1 cellular context compared by ENCODE assay signal in the genomic region with DNA sequence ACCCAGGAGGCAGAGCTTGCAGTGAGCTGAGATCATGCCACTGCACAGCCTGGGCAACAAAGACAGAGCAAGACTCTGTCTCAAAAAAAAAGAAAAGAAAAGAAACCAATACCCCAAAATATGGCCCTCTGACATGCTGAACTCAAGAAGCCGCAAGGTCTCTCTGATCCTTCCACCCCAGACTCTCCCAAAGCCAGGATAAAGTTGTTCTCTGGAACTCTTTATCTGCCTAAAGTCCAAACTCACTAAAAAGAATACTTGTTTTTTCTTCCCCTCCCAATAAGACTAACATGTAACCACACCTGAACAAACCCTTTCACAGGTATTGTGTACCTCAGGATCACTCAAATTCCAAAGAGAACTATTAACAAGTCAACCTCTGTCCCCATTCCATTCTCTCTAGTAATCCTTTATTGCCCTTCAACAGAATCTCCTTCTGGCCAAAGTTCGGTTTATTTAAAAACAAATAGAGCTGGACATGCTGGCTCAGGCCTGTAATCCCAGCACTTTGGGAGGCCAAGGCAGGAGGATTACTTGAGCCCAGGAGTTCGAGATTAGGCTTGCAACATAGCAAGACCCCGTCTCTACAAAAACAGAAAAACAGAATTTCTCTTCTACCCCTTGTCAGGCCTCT.
A peak's percentile ranks its signal among the peaks of the same experiment; 100 is the strongest.
TF ChIP-seq lines count a peak whose summit lies in the region.

No MANE protein-coding gene starts in this region.

TF ChIP-seq in HepG2, 621 proteins besides CTCF, POLR2A, EP300 and RAD21 (continued from another document):
- TF ChIP-seq, protein P1, sequence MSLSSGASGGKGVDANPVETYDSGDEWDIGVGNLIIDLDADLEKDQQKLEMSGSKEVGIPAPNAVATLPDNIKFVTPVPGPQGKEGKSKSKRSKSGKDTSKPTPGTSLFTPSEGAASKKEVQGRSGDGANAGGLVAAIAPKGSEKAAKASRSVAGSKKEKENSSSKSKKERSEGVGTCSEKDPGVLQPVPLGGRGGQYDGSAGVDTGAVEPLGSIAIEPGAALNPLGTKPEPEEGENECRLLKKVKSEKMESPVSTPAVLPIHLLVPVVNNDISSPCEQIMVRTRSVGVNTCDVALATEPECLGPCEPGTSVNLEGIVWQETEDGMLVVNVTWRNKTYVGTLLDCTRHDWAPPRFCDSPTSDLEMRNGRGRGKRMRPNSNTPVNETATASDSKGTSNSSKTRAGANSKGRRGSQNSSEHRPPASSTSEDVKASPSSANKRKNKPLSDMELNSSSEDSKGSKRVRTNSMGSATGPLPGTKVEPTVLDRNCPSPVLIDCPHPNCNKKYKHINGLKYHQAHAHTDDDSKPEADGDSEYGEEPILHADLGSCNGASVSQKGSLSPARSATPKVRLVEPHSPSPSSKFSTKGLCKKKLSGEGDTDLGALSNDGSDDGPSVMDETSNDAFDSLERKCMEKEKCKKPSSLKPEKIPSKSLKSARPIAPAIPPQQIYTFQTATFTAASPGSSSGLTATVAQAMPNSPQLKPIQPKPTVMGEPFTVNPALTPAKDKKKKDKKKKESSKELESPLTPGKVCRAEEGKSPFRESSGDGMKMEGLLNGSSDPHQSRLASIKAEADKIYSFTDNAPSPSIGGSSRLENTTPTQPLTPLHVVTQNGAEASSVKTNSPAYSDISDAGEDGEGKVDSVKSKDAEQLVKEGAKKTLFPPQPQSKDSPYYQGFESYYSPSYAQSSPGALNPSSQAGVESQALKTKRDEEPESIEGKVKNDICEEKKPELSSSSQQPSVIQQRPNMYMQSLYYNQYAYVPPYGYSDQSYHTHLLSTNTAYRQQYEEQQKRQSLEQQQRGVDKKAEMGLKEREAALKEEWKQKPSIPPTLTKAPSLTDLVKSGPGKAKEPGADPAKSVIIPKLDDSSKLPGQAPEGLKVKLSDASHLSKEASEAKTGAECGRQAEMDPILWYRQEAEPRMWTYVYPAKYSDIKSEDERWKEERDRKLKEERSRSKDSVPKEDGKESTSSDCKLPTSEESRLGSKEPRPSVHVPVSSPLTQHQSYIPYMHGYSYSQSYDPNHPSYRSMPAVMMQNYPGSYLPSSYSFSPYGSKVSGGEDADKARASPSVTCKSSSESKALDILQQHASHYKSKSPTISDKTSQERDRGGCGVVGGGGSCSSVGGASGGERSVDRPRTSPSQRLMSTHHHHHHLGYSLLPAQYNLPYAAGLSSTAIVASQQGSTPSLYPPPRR (CRISPR knock-in tag; IDR thresholded peaks at IDR 0.05; ENCODE audit: borderline replicate concordance): 0 out of 2 replicates have a peak, but pooled peaks have one; percentile 39
- TF ChIP-seq RBM39 (IDR thresholded peaks at IDR 0.05; ENCODE audit: low read depth, low read length, poor library complexity, severe bottlenecking): no peak
- no peak for TF ChIP-seq ZNF841 (CRISPR knock-in tag; IDR thresholded peaks at IDR 0.05; ENCODE audit: borderline replicate concordance)
- TF ChIP-seq, protein P2, sequence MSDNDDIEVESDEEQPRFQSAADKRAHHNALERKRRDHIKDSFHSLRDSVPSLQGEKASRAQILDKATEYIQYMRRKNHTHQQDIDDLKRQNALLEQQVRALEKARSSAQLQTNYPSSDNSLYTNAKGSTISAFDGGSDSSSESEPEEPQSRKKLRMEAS (IDR thresholded peaks at IDR 0.05): no peak
- TF ChIP-seq KLF13 (CRISPR knock-in tag; IDR thresholded peaks at IDR 0.05): no peak
- no peak for TF ChIP-seq IRX3 (CRISPR knock-in tag; IDR thresholded peaks at IDR 0.05; ENCODE audit: borderline replicate concordance, low read depth)
- TF ChIP-seq NR2F6 (IDR thresholded peaks at IDR 0.05): peak; percentile 52
- TF ChIP-seq NR2F6 (CRISPR knock-in tag; IDR thresholded peaks at IDR 0.05): peak; percentile 43
- peak; percentile 72 for TF ChIP-seq HNF4G (IDR thresholded peaks at IDR 0.05; ENCODE audit: borderline replicate concordance, low read depth, low read length)
- TF ChIP-seq HNF4G (CRISPR knock-in tag; IDR thresholded peaks at IDR 0.05; ENCODE audit: borderline replicate concordance, low read depth): peak; percentile 52; the same call in 1 of the 2 replicates
- TF ChIP-seq, protein P3, sequence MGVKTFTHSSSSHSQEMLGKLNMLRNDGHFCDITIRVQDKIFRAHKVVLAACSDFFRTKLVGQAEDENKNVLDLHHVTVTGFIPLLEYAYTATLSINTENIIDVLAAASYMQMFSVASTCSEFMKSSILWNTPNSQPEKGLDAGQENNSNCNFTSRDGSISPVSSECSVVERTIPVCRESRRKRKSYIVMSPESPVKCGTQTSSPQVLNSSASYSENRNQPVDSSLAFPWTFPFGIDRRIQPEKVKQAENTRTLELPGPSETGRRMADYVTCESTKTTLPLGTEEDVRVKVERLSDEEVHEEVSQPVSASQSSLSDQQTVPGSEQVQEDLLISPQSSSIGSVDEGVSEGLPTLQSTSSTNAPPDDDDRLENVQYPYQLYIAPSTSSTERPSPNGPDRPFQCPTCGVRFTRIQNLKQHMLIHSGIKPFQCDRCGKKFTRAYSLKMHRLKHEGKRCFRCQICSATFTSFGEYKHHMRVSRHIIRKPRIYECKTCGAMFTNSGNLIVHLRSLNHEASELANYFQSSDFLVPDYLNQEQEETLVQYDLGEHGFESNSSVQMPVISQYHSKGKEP (CRISPR knock-in tag; IDR thresholded peaks at IDR 0.05): no peak
- TF ChIP-seq ZNF619 (CRISPR knock-in tag; IDR thresholded peaks at IDR 0.05): no peak
- no peak for TF ChIP-seq NONO (IDR thresholded peaks at IDR 0.05)
- TF ChIP-seq NONO (CRISPR knock-in tag; conservative IDR thresholded peaks at IDR 0.05): no peak
- TF ChIP-seq ZNF121 (CRISPR knock-in tag; IDR thresholded peaks at IDR 0.05): 0 out of 2 replicates have a peak, but pooled peaks have one; percentile 34
- no peak for TF ChIP-seq ZNF839 (CRISPR knock-in tag; IDR thresholded peaks at IDR 0.05; ENCODE audit: borderline replicate concordance)
- TF ChIP-seq, protein P4, sequence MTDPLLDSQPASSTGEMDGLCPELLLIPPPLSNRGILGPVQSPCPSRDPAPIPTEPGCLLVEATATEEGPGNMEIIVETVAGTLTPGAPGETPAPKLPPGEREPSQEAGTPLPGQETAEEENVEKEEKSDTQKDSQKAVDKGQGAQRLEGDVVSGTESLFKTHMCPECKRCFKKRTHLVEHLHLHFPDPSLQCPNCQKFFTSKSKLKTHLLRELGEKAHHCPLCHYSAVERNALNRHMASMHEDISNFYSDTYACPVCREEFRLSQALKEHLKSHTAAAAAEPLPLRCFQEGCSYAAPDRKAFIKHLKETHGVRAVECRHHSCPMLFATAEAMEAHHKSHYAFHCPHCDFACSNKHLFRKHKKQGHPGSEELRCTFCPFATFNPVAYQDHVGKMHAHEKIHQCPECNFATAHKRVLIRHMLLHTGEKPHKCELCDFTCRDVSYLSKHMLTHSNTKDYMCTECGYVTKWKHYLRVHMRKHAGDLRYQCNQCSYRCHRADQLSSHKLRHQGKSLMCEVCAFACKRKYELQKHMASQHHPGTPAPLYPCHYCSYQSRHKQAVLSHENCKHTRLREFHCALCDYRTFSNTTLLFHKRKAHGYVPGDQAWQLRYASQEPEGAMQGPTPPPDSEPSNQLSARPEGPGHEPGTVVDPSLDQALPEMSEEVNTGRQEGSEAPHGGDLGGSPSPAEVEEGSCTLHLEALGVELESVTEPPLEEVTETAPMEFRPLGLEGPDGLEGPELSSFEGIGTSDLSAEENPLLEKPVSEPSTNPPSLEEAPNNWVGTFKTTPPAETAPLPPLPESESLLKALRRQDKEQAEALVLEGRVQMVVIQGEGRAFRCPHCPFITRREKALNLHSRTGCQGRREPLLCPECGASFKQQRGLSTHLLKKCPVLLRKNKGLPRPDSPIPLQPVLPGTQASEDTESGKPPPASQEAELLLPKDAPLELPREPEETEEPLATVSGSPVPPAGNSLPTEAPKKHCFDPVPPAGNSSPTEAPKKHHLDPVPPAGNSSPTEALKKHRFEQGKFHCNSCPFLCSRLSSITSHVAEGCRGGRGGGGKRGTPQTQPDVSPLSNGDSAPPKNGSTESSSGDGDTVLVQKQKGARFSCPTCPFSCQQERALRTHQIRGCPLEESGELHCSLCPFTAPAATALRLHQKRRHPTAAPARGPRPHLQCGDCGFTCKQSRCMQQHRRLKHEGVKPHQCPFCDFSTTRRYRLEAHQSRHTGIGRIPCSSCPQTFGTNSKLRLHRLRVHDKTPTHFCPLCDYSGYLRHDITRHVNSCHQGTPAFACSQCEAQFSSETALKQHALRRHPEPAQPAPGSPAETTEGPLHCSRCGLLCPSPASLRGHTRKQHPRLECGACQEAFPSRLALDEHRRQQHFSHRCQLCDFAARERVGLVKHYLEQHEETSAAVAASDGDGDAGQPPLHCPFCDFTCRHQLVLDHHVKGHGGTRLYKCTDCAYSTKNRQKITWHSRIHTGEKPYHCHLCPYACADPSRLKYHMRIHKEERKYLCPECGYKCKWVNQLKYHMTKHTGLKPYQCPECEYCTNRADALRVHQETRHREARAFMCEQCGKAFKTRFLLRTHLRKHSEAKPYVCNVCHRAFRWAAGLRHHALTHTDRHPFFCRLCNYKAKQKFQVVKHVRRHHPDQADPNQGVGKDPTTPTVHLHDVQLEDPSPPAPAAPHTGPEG (CRISPR knock-in tag; IDR thresholded peaks at IDR 0.05): no peak
- TF ChIP-seq, protein P5, sequence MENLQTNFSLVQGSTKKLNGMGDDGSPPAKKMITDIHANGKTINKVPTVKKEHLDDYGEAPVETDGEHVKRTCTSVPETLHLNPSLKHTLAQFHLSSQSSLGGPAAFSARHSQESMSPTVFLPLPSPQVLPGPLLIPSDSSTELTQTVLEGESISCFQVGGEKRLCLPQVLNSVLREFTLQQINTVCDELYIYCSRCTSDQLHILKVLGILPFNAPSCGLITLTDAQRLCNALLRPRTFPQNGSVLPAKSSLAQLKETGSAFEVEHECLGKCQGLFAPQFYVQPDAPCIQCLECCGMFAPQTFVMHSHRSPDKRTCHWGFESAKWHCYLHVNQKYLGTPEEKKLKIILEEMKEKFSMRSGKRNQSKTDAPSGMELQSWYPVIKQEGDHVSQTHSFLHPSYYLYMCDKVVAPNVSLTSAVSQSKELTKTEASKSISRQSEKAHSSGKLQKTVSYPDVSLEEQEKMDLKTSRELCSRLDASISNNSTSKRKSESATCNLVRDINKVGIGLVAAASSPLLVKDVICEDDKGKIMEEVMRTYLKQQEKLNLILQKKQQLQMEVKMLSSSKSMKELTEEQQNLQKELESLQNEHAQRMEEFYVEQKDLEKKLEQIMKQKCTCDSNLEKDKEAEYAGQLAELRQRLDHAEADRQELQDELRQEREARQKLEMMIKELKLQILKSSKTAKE (CRISPR knock-in tag; IDR thresholded peaks at IDR 0.05; ENCODE audit: borderline replicate concordance): no peak
- TF ChIP-seq GPN1 (CRISPR knock-in tag; IDR thresholded peaks at IDR 0.05; ENCODE audit: borderline replicate concordance): no peak
- TF ChIP-seq, protein P6, sequence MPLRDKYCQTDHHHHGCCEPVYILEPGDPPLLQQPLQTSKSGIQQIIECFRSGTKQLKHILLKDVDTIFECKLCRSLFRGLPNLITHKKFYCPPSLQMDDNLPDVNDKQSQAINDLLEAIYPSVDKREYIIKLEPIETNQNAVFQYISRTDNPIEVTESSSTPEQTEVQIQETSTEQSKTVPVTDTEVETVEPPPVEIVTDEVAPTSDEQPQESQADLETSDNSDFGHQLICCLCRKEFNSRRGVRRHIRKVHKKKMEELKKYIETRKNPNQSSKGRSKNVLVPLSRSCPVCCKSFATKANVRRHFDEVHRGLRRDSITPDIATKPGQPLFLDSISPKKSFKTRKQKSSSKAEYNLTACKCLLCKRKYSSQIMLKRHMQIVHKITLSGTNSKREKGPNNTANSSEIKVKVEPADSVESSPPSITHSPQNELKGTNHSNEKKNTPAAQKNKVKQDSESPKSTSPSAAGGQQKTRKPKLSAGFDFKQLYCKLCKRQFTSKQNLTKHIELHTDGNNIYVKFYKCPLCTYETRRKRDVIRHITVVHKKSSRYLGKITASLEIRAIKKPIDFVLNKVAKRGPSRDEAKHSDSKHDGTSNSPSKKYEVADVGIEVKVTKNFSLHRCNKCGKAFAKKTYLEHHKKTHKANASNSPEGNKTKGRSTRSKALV (CRISPR knock-in tag; IDR thresholded peaks at IDR 0.05): no peak
- 0 out of 2 replicates have a peak, but pooled peaks have one; percentile 21 for TF ChIP-seq JUND (CRISPR knock-in tag; IDR thresholded peaks at IDR 0.05)
- no peak for TF ChIP-seq ZBTB21 (CRISPR knock-in tag; IDR thresholded peaks at IDR 0.05)
- TF ChIP-seq, protein P7, sequence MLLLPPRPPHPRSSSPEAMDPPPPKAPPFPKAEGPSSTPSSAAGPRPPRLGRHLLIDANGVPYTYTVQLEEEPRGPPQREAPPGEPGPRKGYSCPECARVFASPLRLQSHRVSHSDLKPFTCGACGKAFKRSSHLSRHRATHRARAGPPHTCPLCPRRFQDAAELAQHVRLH (CRISPR knock-in tag; IDR thresholded peaks at IDR 0.05; ENCODE audit: borderline replicate concordance, low read depth): no peak
- TF ChIP-seq, protein P8, sequence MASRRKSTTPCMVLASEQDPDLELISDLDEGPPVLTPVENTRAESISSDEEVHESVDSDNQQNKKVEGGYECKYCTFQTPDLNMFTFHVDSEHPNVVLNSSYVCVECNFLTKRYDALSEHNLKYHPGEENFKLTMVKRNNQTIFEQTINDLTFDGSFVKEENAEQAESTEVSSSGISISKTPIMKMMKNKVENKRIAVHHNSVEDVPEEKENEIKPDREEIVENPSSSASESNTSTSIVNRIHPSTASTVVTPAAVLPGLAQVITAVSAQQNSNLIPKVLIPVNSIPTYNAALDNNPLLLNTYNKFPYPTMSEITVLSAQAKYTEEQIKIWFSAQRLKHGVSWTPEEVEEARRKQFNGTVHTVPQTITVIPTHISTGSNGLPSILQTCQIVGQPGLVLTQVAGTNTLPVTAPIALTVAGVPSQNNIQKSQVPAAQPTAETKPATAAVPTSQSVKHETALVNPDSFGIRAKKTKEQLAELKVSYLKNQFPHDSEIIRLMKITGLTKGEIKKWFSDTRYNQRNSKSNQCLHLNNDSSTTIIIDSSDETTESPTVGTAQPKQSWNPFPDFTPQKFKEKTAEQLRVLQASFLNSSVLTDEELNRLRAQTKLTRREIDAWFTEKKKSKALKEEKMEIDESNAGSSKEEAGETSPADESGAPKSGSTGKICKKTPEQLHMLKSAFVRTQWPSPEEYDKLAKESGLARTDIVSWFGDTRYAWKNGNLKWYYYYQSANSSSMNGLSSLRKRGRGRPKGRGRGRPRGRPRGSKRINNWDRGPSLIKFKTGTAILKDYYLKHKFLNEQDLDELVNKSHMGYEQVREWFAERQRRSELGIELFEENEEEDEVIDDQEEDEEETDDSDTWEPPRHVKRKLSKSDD (CRISPR knock-in tag; IDR thresholded peaks at IDR 0.05; ENCODE audit: low read depth): no peak
- TF ChIP-seq KAT8 (CRISPR knock-in tag; IDR thresholded peaks at IDR 0.05): no peak
- TF ChIP-seq NPAS2 (CRISPR knock-in tag; IDR thresholded peaks at IDR 0.05; ENCODE audit: borderline replicate concordance): no peak
